In the genomic region with DNA sequence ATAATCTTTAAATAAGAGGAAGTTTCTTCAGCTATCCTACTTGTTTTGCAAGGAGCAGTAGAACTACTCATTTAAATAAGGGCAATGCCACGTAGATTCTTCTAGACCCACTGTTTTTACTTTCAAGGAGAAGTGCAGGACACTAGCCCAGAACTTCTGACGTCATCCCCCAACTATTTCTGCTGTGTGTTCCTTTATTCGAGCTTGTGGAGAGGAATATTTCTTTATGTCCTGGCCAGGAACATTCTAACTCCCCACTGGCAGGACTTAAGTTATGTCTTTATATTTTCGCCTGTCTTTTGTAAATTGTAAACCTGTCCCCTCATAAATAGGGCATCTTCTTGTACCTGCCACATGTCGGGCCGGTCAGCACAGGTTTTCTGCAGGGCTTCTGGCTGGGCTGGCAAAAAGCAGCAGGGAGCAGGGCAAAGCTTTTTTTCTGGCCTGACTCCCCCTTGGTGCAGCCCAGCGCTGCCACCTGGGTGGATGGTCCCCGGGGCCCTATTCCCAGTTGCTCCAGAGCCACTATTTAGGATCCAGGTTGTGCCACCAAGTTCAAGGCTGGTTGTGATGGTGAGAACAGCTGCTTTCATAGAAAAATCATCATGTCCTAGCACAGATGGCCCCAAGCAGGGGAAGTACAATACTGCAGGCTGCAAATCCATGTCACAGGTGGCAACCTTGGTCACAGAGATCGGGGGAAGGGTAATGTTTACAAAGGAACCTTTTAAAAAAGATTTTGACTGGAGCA, we compare ENCODE assay signal across 1 cellular context.
TF ChIP-seq lines count a peak whose summit lies in the region.

No MANE protein-coding gene starts in this region.

TF ChIP-seq in HepG2, 621 proteins besides CTCF, POLR2A, EP300 and RAD21 (continued from another document and continues in another):
- TF ChIP-seq, protein P1, sequence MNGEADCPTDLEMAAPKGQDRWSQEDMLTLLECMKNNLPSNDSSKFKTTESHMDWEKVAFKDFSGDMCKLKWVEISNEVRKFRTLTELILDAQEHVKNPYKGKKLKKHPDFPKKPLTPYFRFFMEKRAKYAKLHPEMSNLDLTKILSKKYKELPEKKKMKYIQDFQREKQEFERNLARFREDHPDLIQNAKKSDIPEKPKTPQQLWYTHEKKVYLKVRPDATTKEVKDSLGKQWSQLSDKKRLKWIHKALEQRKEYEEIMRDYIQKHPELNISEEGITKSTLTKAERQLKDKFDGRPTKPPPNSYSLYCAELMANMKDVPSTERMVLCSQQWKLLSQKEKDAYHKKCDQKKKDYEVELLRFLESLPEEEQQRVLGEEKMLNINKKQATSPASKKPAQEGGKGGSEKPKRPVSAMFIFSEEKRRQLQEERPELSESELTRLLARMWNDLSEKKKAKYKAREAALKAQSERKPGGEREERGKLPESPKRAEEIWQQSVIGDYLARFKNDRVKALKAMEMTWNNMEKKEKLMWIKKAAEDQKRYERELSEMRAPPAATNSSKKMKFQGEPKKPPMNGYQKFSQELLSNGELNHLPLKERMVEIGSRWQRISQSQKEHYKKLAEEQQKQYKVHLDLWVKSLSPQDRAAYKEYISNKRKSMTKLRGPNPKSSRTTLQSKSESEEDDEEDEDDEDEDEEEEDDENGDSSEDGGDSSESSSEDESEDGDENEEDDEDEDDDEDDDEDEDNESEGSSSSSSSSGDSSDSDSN (CRISPR knock-in tag; IDR thresholded peaks at IDR 0.05) = peak; percentile 40; the same call in 1 of the 2 replicates
- TF ChIP-seq SETDB1 (CRISPR knock-in tag; IDR thresholded peaks at IDR 0.05; ENCODE audit: borderline replicate concordance) (no peak), ATF2 (CRISPR knock-in tag; IDR thresholded peaks at IDR 0.05) (peak; percentile 23), KAT2B (IDR thresholded peaks at IDR 0.05; ENCODE audit: borderline replicate concordance, low read depth, low read length) (no peak), PPARG (CRISPR knock-in tag; conservative IDR thresholded peaks at IDR 0.05) (peak; percentile 22), SAP130 (CRISPR knock-in tag; IDR thresholded peaks at IDR 0.05; ENCODE audit: low read depth) (peak; percentile 57), RXRB (CRISPR knock-in tag; IDR thresholded peaks at IDR 0.05; ENCODE audit: borderline replicate concordance) (0 out of 2 replicates have a peak, but pooled peaks have one; percentile 25), ZNF180 (CRISPR knock-in tag; IDR thresholded peaks at IDR 0.05; ENCODE audit: borderline replicate concordance, low read depth) (no peak), ISX (CRISPR knock-in tag; conservative IDR thresholded peaks at IDR 0.05) (no peak), ZNF230 (CRISPR knock-in tag; IDR thresholded peaks at IDR 0.05) (0 out of 2 replicates have a peak, but pooled peaks have one; percentile 51), GATAD2A (CRISPR knock-in tag; IDR thresholded peaks at IDR 0.05) (0 out of 2 replicates have a peak, but pooled peaks have one; percentile 14), ESRRA (CRISPR knock-in tag; IDR thresholded peaks at IDR 0.05; ENCODE audit: low read depth) (peak; percentile 58; the same call in 1 of the 2 replicates), ZNF547 (CRISPR knock-in tag; IDR thresholded peaks at IDR 0.05) (no peak), PITX1 (CRISPR knock-in tag; IDR thresholded peaks at IDR 0.05) (0 out of 2 replicates have a peak, but pooled peaks have one; percentile 45), YEATS4 (CRISPR knock-in tag; IDR thresholded peaks at IDR 0.05; ENCODE audit: borderline replicate concordance) (peak; percentile 28; the same call in 1 of the 2 replicates), ZNF574 (CRISPR knock-in tag; IDR thresholded peaks at IDR 0.05) (peak; percentile 37; the same call in 1 of the 2 replicates), ZNF543 (CRISPR knock-in tag; IDR thresholded peaks at IDR 0.05) (0 out of 2 replicates have a peak, but pooled peaks have one; percentile 57), AGO2 (optimal IDR thresholded peaks at IDR 0.05; ENCODE audit: low read depth, low read length) (peak; percentile 29), BCL6 (CRISPR knock-in tag; IDR thresholded peaks at IDR 0.05) (peak; percentile 72), FOXM1 (CRISPR knock-in tag; IDR thresholded peaks at IDR 0.05) (no peak), RBFOX2 (IDR thresholded peaks at IDR 0.05; ENCODE audit: low read depth, low read length) (peak; percentile 52; the same call in 1 of the 2 replicates), ZNF780A (CRISPR knock-in tag; IDR thresholded peaks at IDR 0.05) (no peak), TFDP2 (CRISPR knock-in tag; IDR thresholded peaks at IDR 0.05) (no peak), NR2F2 (IDR thresholded peaks at IDR 0.05; ENCODE audit: borderline replicate concordance, low read depth) (no peak), CEBPB (IDR thresholded peaks at IDR 0.05; ENCODE audit: borderline replicate concordance, low read depth, low read length) (no peak), FOSL2 (CRISPR knock-in tag; IDR thresholded peaks at IDR 0.05) (0 out of 2 replicates have a peak, but pooled peaks have one; percentile 12), ATF3 (CRISPR knock-in tag; IDR thresholded peaks at IDR 0.05) (0 out of 2 replicates have a peak, but pooled peaks have one; percentile 47), RXRA (CRISPR knock-in tag; IDR thresholded peaks at IDR 0.05) (0 out of 2 replicates have a peak, but pooled peaks have one; percentile 15), ZNF260 (CRISPR knock-in tag; IDR thresholded peaks at IDR 0.05; ENCODE audit: borderline replicate concordance, low read depth) (no peak), ZBTB3 (CRISPR knock-in tag; IDR thresholded peaks at IDR 0.05; ENCODE audit: borderline replicate concordance, low read depth) (no peak), SKI (IDR thresholded peaks at IDR 0.05; ENCODE audit: partially characterized antibody) (peak; percentile 22)
- TF ChIP-seq, protein P2, sequence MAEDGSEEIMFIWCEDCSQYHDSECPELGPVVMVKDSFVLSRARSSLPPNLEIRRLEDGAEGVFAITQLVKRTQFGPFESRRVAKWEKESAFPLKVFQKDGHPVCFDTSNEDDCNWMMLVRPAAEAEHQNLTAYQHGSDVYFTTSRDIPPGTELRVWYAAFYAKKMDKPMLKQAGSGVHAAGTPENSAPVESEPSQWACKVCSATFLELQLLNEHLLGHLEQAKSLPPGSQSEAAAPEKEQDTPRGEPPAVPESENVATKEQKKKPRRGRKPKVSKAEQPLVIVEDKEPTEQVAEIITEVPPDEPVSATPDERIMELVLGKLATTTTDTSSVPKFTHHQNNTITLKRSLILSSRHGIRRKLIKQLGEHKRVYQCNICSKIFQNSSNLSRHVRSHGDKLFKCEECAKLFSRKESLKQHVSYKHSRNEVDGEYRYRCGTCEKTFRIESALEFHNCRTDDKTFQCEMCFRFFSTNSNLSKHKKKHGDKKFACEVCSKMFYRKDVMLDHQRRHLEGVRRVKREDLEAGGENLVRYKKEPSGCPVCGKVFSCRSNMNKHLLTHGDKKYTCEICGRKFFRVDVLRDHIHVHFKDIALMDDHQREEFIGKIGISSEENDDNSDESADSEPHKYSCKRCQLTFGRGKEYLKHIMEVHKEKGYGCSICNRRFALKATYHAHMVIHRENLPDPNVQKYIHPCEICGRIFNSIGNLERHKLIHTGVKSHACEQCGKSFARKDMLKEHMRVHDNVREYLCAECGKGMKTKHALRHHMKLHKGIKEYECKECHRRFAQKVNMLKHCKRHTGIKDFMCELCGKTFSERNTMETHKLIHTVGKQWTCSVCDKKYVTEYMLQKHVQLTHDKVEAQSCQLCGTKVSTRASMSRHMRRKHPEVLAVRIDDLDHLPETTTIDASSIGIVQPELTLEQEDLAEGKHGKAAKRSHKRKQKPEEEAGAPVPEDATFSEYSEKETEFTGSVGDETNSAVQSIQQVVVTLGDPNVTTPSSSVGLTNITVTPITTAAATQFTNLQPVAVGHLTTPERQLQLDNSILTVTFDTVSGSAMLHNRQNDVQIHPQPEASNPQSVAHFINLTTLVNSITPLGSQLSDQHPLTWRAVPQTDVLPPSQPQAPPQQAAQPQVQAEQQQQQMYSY (CRISPR knock-in tag; IDR thresholded peaks at IDR 0.05) = no peak
- TF ChIP-seq, protein P3, sequence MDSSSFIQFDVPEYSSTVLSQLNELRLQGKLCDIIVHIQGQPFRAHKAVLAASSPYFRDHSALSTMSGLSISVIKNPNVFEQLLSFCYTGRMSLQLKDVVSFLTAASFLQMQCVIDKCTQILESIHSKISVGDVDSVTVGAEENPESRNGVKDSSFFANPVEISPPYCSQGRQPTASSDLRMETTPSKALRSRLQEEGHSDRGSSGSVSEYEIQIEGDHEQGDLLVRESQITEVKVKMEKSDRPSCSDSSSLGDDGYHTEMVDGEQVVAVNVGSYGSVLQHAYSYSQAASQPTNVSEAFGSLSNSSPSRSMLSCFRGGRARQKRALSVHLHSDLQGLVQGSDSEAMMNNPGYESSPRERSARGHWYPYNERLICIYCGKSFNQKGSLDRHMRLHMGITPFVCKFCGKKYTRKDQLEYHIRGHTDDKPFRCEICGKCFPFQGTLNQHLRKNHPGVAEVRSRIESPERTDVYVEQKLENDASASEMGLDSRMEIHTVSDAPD (CRISPR knock-in tag; IDR thresholded peaks at IDR 0.05) = 0 out of 2 replicates have a peak, but pooled peaks have one; percentile 16
- TF ChIP-seq, protein P4, sequence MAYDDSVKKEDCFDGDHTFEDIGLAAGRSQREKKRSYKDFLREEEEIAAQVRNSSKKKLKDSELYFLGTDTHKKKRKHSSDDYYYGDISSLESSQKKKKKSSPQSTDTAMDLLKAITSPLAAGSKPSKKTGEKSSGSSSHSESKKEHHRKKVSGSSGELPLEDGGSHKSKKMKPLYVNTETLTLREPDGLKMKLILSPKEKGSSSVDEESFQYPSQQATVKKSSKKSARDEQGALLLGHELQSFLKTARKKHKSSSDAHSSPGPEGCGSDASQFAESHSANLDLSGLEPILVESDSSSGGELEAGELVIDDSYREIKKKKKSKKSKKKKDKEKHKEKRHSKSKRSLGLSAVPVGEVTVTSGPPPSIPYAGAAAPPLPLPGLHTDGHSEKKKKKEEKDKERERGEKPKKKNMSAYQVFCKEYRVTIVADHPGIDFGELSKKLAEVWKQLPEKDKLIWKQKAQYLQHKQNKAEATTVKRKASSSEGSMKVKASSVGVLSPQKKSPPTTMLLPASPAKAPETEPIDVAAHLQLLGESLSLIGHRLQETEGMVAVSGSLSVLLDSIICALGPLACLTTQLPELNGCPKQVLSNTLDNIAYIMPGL (CRISPR knock-in tag; IDR thresholded peaks at IDR 0.05; ENCODE audit: borderline replicate concordance in 1 of 2, low read depth in 1 of 2) = peak in 1 of 2 experiments; percentile 60; a peak in 1 of 4 replicates
- TF ChIP-seq, protein P5, sequence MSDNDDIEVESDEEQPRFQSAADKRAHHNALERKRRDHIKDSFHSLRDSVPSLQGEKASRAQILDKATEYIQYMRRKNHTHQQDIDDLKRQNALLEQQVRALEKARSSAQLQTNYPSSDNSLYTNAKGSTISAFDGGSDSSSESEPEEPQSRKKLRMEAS (IDR thresholded peaks at IDR 0.05) = peak; percentile 33; the same call in 1 of the 2 replicates
